ENCODE assay signal across 8 cellular contexts in the genomic region with DNA sequence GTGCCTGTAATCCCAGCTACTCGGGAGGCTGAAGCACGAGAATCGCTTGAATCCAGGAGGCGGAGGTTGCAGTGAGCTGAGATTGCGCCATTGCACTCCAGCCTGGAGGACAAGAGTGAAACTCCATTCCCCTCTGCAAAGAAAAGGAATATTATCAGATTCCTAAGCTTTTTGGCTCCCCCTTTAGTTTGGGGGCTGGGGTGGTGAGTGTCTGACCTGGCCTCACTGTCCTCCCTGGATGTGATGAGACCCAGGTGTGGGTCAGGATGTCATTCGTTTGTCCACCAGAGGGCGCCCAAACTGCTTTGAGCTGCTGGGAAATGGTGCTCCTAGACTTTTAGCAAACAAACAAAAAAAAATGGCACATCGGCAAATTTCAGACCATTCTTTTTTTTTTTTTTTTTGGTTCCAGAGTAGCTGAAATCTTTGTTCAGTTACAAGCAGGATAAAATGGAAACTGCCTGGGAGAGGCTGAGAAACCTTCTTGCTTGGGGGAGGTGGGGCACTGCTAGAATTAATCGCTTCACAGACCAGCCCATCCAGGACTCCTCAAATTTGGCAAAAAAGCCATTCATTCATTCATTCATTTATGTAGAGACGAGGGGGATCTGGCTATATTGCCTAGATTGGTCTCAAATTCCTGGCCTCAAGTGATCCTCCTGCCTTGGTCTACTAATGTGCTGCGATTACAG. TPM values are rescaled to one million over a fixed set of nuclear protein-coding genes. Genes with fewer than 3 reads are reported as not detected.
A peak's percentile ranks its signal among the peaks of the same experiment; 100 is the strongest.
DNase-seq lines count a peak whose midpoint lies in the region; ATAC-seq, FAIRE-seq and TF ChIP-seq lines count a peak whose summit lies in the region.

No MANE protein-coding gene starts in this region.

- no peak overlapping the region for H2BK12ac ChIP-seq in H1 (ENCODE audit: low read depth, low read length)

- H3K27me3 ChIP-seq in H1 (replicated peaks in 1 of 4; ENCODE audit: control insufficient read depth in 3 of 4, extremely low read depth in 1 of 4, insufficient read depth in 3 of 4, low read length in 3 of 4), result no peaks in the 10 kb centered on the region

- no peak overlapping the region for H4K5ac ChIP-seq in H1 (ENCODE audit: insufficient read length, low read depth, low read length)

- no peak for TF ChIP-seq POLR2A in H1 (IDR thresholded peaks at IDR 0.05; ENCODE audit: control extremely low read depth in 1 of 2, low read depth in 2 of 2, low read length in 2 of 2)

- H3K14ac ChIP-seq in H1 (ENCODE audit: insufficient read length), result no peak overlapping the region

- no peak for TF ChIP-seq EP300 in H1 (IDR thresholded peaks at IDR 0.05; ENCODE audit: borderline replicate concordance in 1 of 2, low read depth in 2 of 2, low read length in 2 of 2)

- H3K79me1 ChIP-seq in H1 (ENCODE audit: low read depth, low read length), result no peaks in the 10 kb centered on the region

- no peak overlapping the region for H2BK15ac ChIP-seq in H1 (ENCODE audit: low read length)

- H3K23me2 ChIP-seq in H1 (ENCODE audit: low read depth, low read length), result no peaks in the 10 kb centered on the region

- H3K4ac ChIP-seq in H1 (replicated peaks; ENCODE audit: insufficient read length, low read depth, low read length), result no peak overlapping the region

- no peak overlapping the region for H3K23ac ChIP-seq in H1 (ENCODE audit: insufficient read length)

- DNase-seq in AG08396 (ENCODE audit: low spot score), result peak; percentile 59
- DNase-seq in GM19239 (ENCODE audit: insufficient read length, low spot score), result peak; percentile 70
- DNase-seq in NCI-H748 (lab: John Stamatoyannopoulos, UW; ENCODE audit: unreplicated experiment), result peak; percentile 46
- DNase-seq in activated CD8-positive, alpha-beta memory T cell treated with anti-CD3 and anti-CD28 coated beads for 4 hours (ENCODE audit: low read depth in 2 of 2), result peak; percentile 46 to 55
- peak in 1 of 2 experiments; percentile 91 for DNase-seq in H1 (ENCODE audit: low read depth in 1 of 2, low spot score in 2 of 2)
- DNase-seq in middle frontal gyrus (ENCODE audit: extremely low spot score, low spot score), result peak; percentile 41
- peak; percentile 88 for DNase-seq in stimulated activated CD8-positive, alpha-beta memory T cell treated with anti-CD3 and anti-CD28 coated beads, Interleukin-4, amount 100 ng/mL, for 48 hours

- 0 out of 2 replicates have a peak overlapping the region, but pooled peaks have one; percentile 22 for H3K27ac ChIP-seq in H1 (ENCODE audit: low read depth, low read length)

- no peak overlapping the region for H3K4me3 ChIP-seq in H1 (ENCODE audit: extremely low read depth in 1 of 4, insufficient read depth in 2 of 4, low read depth in 3 of 4, low read length in 4 of 4)

- TF ChIP-seq CTCF in H1 (IDR thresholded peaks at IDR 0.05; ENCODE audit: control extremely low read depth in 1 of 3, insufficient read depth in 1 of 3, low read depth in 1 of 3, low read length in 3 of 3), result peak; percentile 75 to 83 (median 81)

- H3K36me3 ChIP-seq in H1 (ENCODE audit: control insufficient read depth in 2 of 4, insufficient read depth in 4 of 4, low read length in 3 of 4), result peaks cover 32 to 89% (median 63%) of the 10 kb centered on the region in 4 experiments

- TF ChIP-seq RAD21 in H1 (IDR thresholded peaks at IDR 0.05 in 1 of 2, conservative IDR thresholded peaks at IDR 0.05 in 1 of 2; ENCODE audit: low read depth in 2 of 2, low read length in 2 of 2), result peak; percentile 48 to 56

- H2BK120ac ChIP-seq in H1 (replicated peaks; ENCODE audit: low read depth, low read length), result no peak overlapping the region

- H2AFZ ChIP-seq in H1 (ENCODE audit: low read length), result no peak overlapping the region

- H3K9ac ChIP-seq in H1 (replicated peaks in 1 of 4; ENCODE audit: extremely low read depth in 1 of 4, low read depth in 3 of 4, low read length in 3 of 4), result no peak overlapping the region

- H3K4me1 ChIP-seq in H1 (replicated peaks in 1 of 4; ENCODE audit: control insufficient read depth in 3 of 4, insufficient read depth in 4 of 4, low read length in 3 of 4), result no peaks in the 10 kb centered on the region

- CTCF ChIA-PET in H1 (lab: Charles Lee; ENCODE audit: partially characterized antibody), result interaction anchor here (0.6 to 3.1 kb wide), 41 partner anchors 10 to 823 kb away, joined by 3 to 21 read pairs (median 4); partner anchors contain the start of gene SPC24

- H2AK5ac ChIP-seq in H1 (ENCODE audit: low read depth, low read length), result no peak overlapping the region

- POLR2A ChIA-PET in H1 (lab: Charles Lee; ENCODE audit: partially characterized antibody), result interaction anchor here (0.6 to 1.0 kb wide), 6 partner anchors 10 to 84 kb away, joined by 3 to 4 read pairs (median 3); partner anchors contain the start of gene LDLR

- H3K9me3 ChIP-seq in H1 (ENCODE audit: insufficient read depth in 2 of 2, low read depth in 1 of 2, low read length in 1 of 2), result no peaks in the 10 kb centered on the region

- no peak overlapping the region for H4K8ac ChIP-seq in H1 (ENCODE audit: extremely low read depth, insufficient read depth, low read length)

- no peak overlapping the region for H2BK5ac ChIP-seq in H1 (ENCODE audit: low read depth, low read length)

- H3K4me2 ChIP-seq in H1 (ENCODE audit: insufficient read depth in 1 of 2, low read depth in 2 of 2, low read length in 2 of 2), result no peak overlapping the region

- no peak overlapping the region for H3K56ac ChIP-seq in H1 (replicated peaks; ENCODE audit: insufficient read length, low read depth, low read length)

- FAIRE-seq in GM19239 (lab: Jason Lieb, UNC) (peak; percentile 4), H1 (lab: Jason Lieb, UNC) (no peak)

- no peaks in the 10 kb centered on the region for H3K79me2 ChIP-seq in H1 (ENCODE audit: control insufficient read depth in 1 of 2, insufficient read depth in 2 of 2, low read length in 2 of 2)

- H3K18ac ChIP-seq in H1 (ENCODE audit: extremely low read depth, low read length), result no peak overlapping the region

- 75% methylated on average over 11 of the region's 11 CpGs; no CpG with 5 or more reads in 1 of the 2 experiments for WGBS in H1 (ENCODE audit: extremely low coverage in 1 of 2, insufficient coverage in 1 of 2, insufficient read length in 1 of 2, insufficient replicate concordance in 2 of 2, low coverage in 1 of 2, low lambda C conversion rate in 2 of 2, missing lambda C conversion rate in 1 of 2), 2 experiments

- H4K20me1 ChIP-seq in H1 (replicated peaks in 1 of 2; ENCODE audit: control insufficient read depth in 1 of 2, insufficient read depth in 2 of 2, low read length in 2 of 2), result peaks cover 6 to 10% of the 10 kb centered on the region in 2 experiments

- H2BK20ac ChIP-seq in H1 (ENCODE audit: low read length), result no peak overlapping the region

- no peak overlapping the region for H4K91ac ChIP-seq in H1 (replicated peaks; ENCODE audit: insufficient read length, low read length)

- ATAC-seq in HG03196 (IDR thresholded peaks at IDR 0.05; ENCODE audit: unreplicated experiment), result no peak

TF ChIP-seq in H1, 55 proteins besides CTCF, POLR2A, EP300 and RAD21 (continues in another document):
- TF ChIP-seq YY1 (IDR thresholded peaks at IDR 0.05; ENCODE audit: low read depth, low read length) (0 out of 2 replicates have a peak, but pooled peaks have one; percentile 46), MAFK (IDR thresholded peaks at IDR 0.05; ENCODE audit: low read depth, low read length) (peak; percentile 72)

RNA-seq across cellular contexts. Expression of gene SPC24, which starts 29.4 kb away (rescaled TPM):
- 42.4 and 49.9 TPM in 2 replicates for total RNA-seq in H1 (2021; fragmentation: NEBNext Ultra II Directional; extraction: Animal tissue kit (Norgen Biotek cat#: 25700))
- polyA plus RNA-seq in H1 (2011; rRNA removed), result 17.7 and 18.0 TPM in 2 replicates
- polyA plus RNA-seq in H1 (2011; cell fraction: cytosol; rRNA removed), result 22.5 TPM
- 21.0 TPM for polyA plus RNA-seq in H1 (2011; cell fraction: nucleus; rRNA removed)
- polyA plus RNA-seq in H1 (2012, experiment 1 of 2), result 27.9 to 43.1 TPM (median 35.3 TPM) in 4 replicates
- 23.8 TPM for polyA plus RNA-seq in H1 (2012, experiment 2 of 2)
- polyA plus RNA-seq in H1 (2013, experiment 1 of 2), result 17.6 TPM
- 17.8 TPM for polyA plus RNA-seq in H1 (2013, experiment 2 of 2)
- polyA minus RNA-seq in H1 (2011; rRNA and poly(A)+ RNA removed), result 51.5 and 68.2 TPM in 2 replicates
- 66.6 TPM for polyA minus RNA-seq in H1 (2011; cell fraction: cytosol; rRNA and poly(A)+ RNA removed)
- 18.5 TPM for polyA minus RNA-seq in H1 (2011; cell fraction: nucleus; rRNA and poly(A)+ RNA removed)

RNA-seq across cellular contexts. Expression of gene LDLR, which starts 36.9 kb away (rescaled TPM):
- 118 and 119 TPM in 2 replicates for total RNA-seq in H1 (2021; fragmentation: NEBNext Ultra II Directional; extraction: Animal tissue kit (Norgen Biotek cat#: 25700))
- 70.1 and 85.9 TPM in 2 replicates for polyA plus RNA-seq in H1 (2011; rRNA removed)
- polyA plus RNA-seq in H1 (2011; cell fraction: cytosol; rRNA removed), result 53.4 TPM
- 101 TPM for polyA plus RNA-seq in H1 (2011; cell fraction: nucleus; rRNA removed)
- polyA plus RNA-seq in H1 (2012, experiment 1 of 2), result 80.2 to 99.5 TPM (median 83.2 TPM) in 4 replicates
- 59.0 TPM for polyA plus RNA-seq in H1 (2012, experiment 2 of 2)
- 147 TPM for polyA plus RNA-seq in H1 (2013, experiment 1 of 2)
- 142 TPM for polyA plus RNA-seq in H1 (2013, experiment 2 of 2)
- 153 and 180 TPM in 2 replicates for polyA minus RNA-seq in H1 (2011; rRNA and poly(A)+ RNA removed)
- 94.0 TPM for polyA minus RNA-seq in H1 (2011; cell fraction: cytosol; rRNA and poly(A)+ RNA removed)
- polyA minus RNA-seq in H1 (2011; cell fraction: nucleus; rRNA and poly(A)+ RNA removed), result 131 TPM
